13 cellular contexts compared by ENCODE assay signal in genomic region chr5:143635146-143635752, GRCh38.
A peak's percentile ranks its signal among the peaks of the same experiment; 100 is the strongest.
DNase-seq lines count a peak whose midpoint lies in the region; ATAC-seq, FAIRE-seq and TF ChIP-seq lines count a peak whose summit lies in the region.
"Had no signal": no experiment of that assay in that cellular context is flagged by ENCODE, and none has a peak within 500 bp of the region (broad histone marks: within the 10 kb centered on the region; RNA-seq: fewer than 3 reads in every experiment).

No MANE protein-coding gene starts in this region.

- H3K36me3 Mint-ChIP-seq in activated T-cell treated with anti-CD3 and anti-CD28 coated beads, Interleukin-2, amount 50 U/mL, for 4 hours (ENCODE audit: insufficient read depth) = no peaks in the 10 kb centered on the region

- intact Hi-C loops in K562 (cut with micrococcal nuclease) = no loop called here

- no peaks in the 10 kb centered on the region for H3K9me2 ChIP-seq in GM23248 (ENCODE audit: insufficient read depth)

- in situ Hi-C loops in GM23248 (cut with MboI) = no loop called here
- in situ Hi-C loops in K562 (cut with MboI) = no loop called here

- no peak for TF ChIP-seq EP300 in K562 (IDR thresholded peaks at IDR 0.05; ENCODE audit: low read length)

- H3K27ac ChIP-seq in GM23248 (peak overlapping the region; percentile 44), K562 (ENCODE audit: extremely low read depth, low read depth, low read length) (no peak overlapping the region)

- peak overlapping the region; percentile 19 for H3K4me2 ChIP-seq in GM23248 (ENCODE audit: unreplicated experiment)
- H3K4me2 ChIP-seq in K562 (ENCODE audit: insufficient read depth, low read length) = no peak overlapping the region

- no peak overlapping the region for H3K4me3 Mint-ChIP-seq in activated T-cell treated with anti-CD3 and anti-CD28 coated beads, Interleukin-2, amount 50 U/mL, for 4 hours
- H3K4me3 Mint-ChIP-seq: activated CD8-positive, alpha-beta T cell treated with anti-CD3 and anti-CD28 coated beads, Interleukin-2, amount 10 ng/mL, durations not matched to agents 7 days and 5 days; activated naive CD4-positive, alpha-beta T cell treated with anti-CD3 and anti-CD28 coated beads for 36 hours had no signal

- CTCF ChIA-PET in K562 (lab: Yijun Ruan, JAX; ENCODE audit: low intra/inter-chr PET ratio) = no interaction called here

- ATAC-seq in K562 (no peak), HG03442 (IDR thresholded peaks at IDR 0.05; ENCODE audit: unreplicated experiment) (no peak)
- no peak for ATAC-seq in activated T-cell treated with anti-CD3 and anti-CD28 coated beads, Interleukin-2, amount 50 U/mL, for 4 hours
- ATAC-seq: activated CD8-positive, alpha-beta T cell treated with anti-CD3 and anti-CD28 coated beads, Interleukin-2, amount 10 ng/mL, durations not matched to agents 7 days and 5 days had no signal

- peaks cover 54% of the 10 kb centered on the region for H3K4me1 ChIP-seq in GM23248 (ENCODE audit: insufficient read depth)
- H3K4me1 ChIP-seq in K562 (replicated peaks in 1 of 2; ENCODE audit: control insufficient read depth in 2 of 2, insufficient read depth in 2 of 2, low read length in 2 of 2) = no peaks in the 10 kb centered on the region

- H2AFZ ChIP-seq in GM23248 (peak overlapping the region; percentile 11; the same call in 1 of the 2 replicates), K562 (ENCODE audit: low read depth, low read length) (no peak overlapping the region)

- H4K20me1 ChIP-seq in GM23248 (ENCODE audit: insufficient read depth) (no peaks in the 10 kb centered on the region), K562 (replicated peaks; ENCODE audit: control insufficient read depth, insufficient read depth, low read length) (no peaks in the 10 kb centered on the region)

- no peaks in the 10 kb centered on the region for H3K36me3 ChIP-seq in GM23248 (ENCODE audit: low read depth)
- no peaks in the 10 kb centered on the region for H3K36me3 ChIP-seq in K562 (ENCODE audit: control insufficient read depth, insufficient read depth, low read length)

- no peaks in the 10 kb centered on the region for H3K27me3 Mint-ChIP-seq in activated T-cell treated with anti-CD3 and anti-CD28 coated beads, Interleukin-2, amount 50 U/mL, for 4 hours (ENCODE audit: low read depth)

- no peaks in the 10 kb centered on the region for H3K9me1 ChIP-seq in K562 (ENCODE audit: control insufficient read depth, insufficient read depth, low read length)

- no peaks in the 10 kb centered on the region for H3K9me3 Mint-ChIP-seq in activated T-cell treated with anti-CD3 and anti-CD28 coated beads, Interleukin-2, amount 50 U/mL, for 4 hours
- H3K9me3 Mint-ChIP-seq: activated naive CD4-positive, alpha-beta T cell treated with anti-CD3 and anti-CD28 coated beads for 36 hours had no signal

- H3K9ac ChIP-seq in GM23248 = no peak overlapping the region
- H3K9ac ChIP-seq in K562 (ENCODE audit: insufficient read depth in 1 of 2, low read depth in 2 of 2, low read length in 2 of 2) = no peak overlapping the region

- H3K27me3 ChIP-seq in GM23248 (replicated peaks; ENCODE audit: insufficient read depth) = no peaks in the 10 kb centered on the region
- H3K27me3 ChIP-seq in K562 (ENCODE audit: control insufficient read depth in 2 of 2, insufficient read depth in 2 of 2, low read length in 2 of 2) = peaks cover 0 to 2% of the 10 kb centered on the region in 2 experiments; a peak in 1 of 5 replicates

- DNase-seq in AG08395 (ENCODE audit: low spot score) (peak; percentile 54), GM23248 (peak; percentile 77), K562 (ENCODE audit: extremely low read depth in 1 of 4, low spot score in 3 of 4) (no peak), left kidney (ENCODE audit: low read depth, low spot score) (peak; percentile 20), NCI-H774 (lab: John Stamatoyannopoulos, UW) (no peak)
- DNase-seq in stimulated activated CD8-positive, alpha-beta memory T cell treated with anti-CD3 and anti-CD28 coated beads, Interleukin-4, amount 100 ng/mL, for 48 hours = no peak
- no peak for DNase-seq in activated T-cell treated with anti-CD3 and anti-CD28 coated beads, Interleukin-2, amount 50 U/mL, for 4 hours
- DNase-seq: activated CD8-positive, alpha-beta T cell treated with anti-CD3 and anti-CD28 coated beads, Interleukin-2, amount 10 ng/mL, durations not matched to agents 7 days and 5 days; activated naive CD4-positive, alpha-beta T cell treated with anti-CD3 and anti-CD28 coated beads for 36 hours; stimulated activated CD4-positive, alpha-beta T cell treated with anti-CD3 and anti-CD28 coated beads, Interleukin-15, amount 100 ng/mL, for 24 hours; T1000 had no signal

- no peak for TF ChIP-seq RAD21 in K562 (CRISPR knock-in tag; conservative IDR thresholded peaks at IDR 0.05 in 1 of 2, IDR thresholded peaks at IDR 0.05 in 1 of 2)

- FAIRE-seq in K562 (lab: Jason Lieb, UNC) = peak; percentile 85

- H3K79me2 ChIP-seq in GM23248 (ENCODE audit: insufficient read depth) = no peaks in the 10 kb centered on the region
- H3K79me2 ChIP-seq in K562 (ENCODE audit: control insufficient read depth, insufficient read depth, low read length) = no peaks in the 10 kb centered on the region

- BruUV-seq in K562 (replicated peaks; lab: Mats Ljungman, UMichigan) = no TSS peak

- peaks cover 52% of the 10 kb centered on the region for H3F3A ChIP-seq in GM23248 (ENCODE audit: insufficient read depth)

- 70% methylated on average over 6 of the region's 6 CpGs for WGBS in GM23248 (ENCODE audit: low coverage in 1 of 2, low lambda C conversion rate in 2 of 2, missing lambda C conversion rate in 2 of 2), 2 experiments
- under 1% methylated on average over 6 of the region's 6 CpGs for WGBS in K562 (ENCODE audit: insufficient coverage, low coverage, missing lambda C conversion rate)

- TF ChIP-seq POLR2A in K562 (conservative IDR thresholded peaks at IDR 0.05) = no peak

- POLR2A ChIA-PET in K562 (lab: Yijun Ruan, JAX) = no interaction called here

- no peaks in the 10 kb centered on the region for H3K4me1 Mint-ChIP-seq in activated T-cell treated with anti-CD3 and anti-CD28 coated beads, Interleukin-2, amount 50 U/mL, for 4 hours (ENCODE audit: low read depth)

- H3K9me3 ChIP-seq in GM23248 (ENCODE audit: low read depth) (no peaks in the 10 kb centered on the region), K562 (replicated peaks; ENCODE audit: control insufficient read depth, insufficient read depth, low read depth, low read length) (no peaks in the 10 kb centered on the region)

- TF ChIP-seq CTCF in K562 (IDR thresholded peaks at IDR 0.05 in 2 of 3, conservative IDR thresholded peaks at IDR 0.05 in 1 of 3; ENCODE audit: insufficient read depth in 2 of 3, low read depth in 1 of 3, low read length in 3 of 3) = no peak

- no peak overlapping the region for H3K4me3 ChIP-seq in GM23248
- H3K4me3 ChIP-seq in K562 = no peak overlapping the region
- H3K4me3 ChIP-seq: coronary artery had no signal

TF ChIP-seq in K562, 482 proteins besides CTCF, POLR2A, EP300 and RAD21:
- TF ChIP-seq FOSL1 (tag; conservative IDR thresholded peaks at IDR 0.05) (peak; percentile 74), EHMT2 (IDR thresholded peaks at IDR 0.05) (0 out of 2 replicates have a peak, but pooled peaks have one; percentile 47), CCAR2 (IDR thresholded peaks at IDR 0.05; ENCODE audit: low read depth, low read length) (no peak), ZNF512 (tag; IDR thresholded peaks at IDR 0.05) (0 out of 2 replicates have a peak, but pooled peaks have one; percentile 31), TCFL5 (CRISPR knock-in tag; conservative IDR thresholded peaks at IDR 0.05) (no peak), ZMIZ1 (IDR thresholded peaks at IDR 0.05; ENCODE audit: low read depth in 2 of 2, low read length in 2 of 2) (no peak)

Comparison
In these comparisons a context has a peak if more than half of its experiments do, and no peak if none do; other contexts are left out.
1. DNase-seq: peak in AG08395 (single experiment), GM23248 (single experiment) and left kidney (single experiment); none in K562 (0 of 4), stimulated activated CD8-positive, alpha-beta memory T cell treated with anti-CD3 and anti-CD28 coated beads, Interleukin-4, amount 100 ng/mL, for 48 hours (single experiment), NCI-H774 (single experiment) and activated T-cell treated with anti-CD3 and anti-CD28 coated beads, Interleukin-2, amount 50 U/mL, for 4 hours (single experiment).